ENCODE assay signal across 17 cellular contexts in genomic region chr10:97466755-97467154, GRCh38. TPM values are rescaled to one million over a fixed set of nuclear protein-coding genes. Genes with fewer than 3 reads are reported as not detected.
DNase-seq lines count a peak whose midpoint lies in the region; ATAC-seq and TF ChIP-seq lines count a peak whose summit lies in the region.
"Had no signal": no experiment of that assay in that cellular context is flagged by ENCODE, and none has a peak within 500 bp of the region (broad histone marks: within the 10 kb centered on the region; RNA-seq: fewer than 3 reads in every experiment).

No MANE protein-coding gene starts in this region.

- H3K4me3 ChIP-seq in PC-3 (ENCODE audit: low read length): no peak overlapping the region
- no peak overlapping the region for H3K4me3 ChIP-seq in osteoblast (ENCODE audit: insufficient read depth, low read length)
- H3K4me3 ChIP-seq: heart right ventricle, psoas muscle had no signal

- H3K27me3 ChIP-seq in PC-3 (ENCODE audit: low read length): no peaks in the 10 kb centered on the region
- H3K27me3 ChIP-seq in osteoblast (ENCODE audit: insufficient read depth, low read length): no peaks in the 10 kb centered on the region
- H3K27me3 ChIP-seq: heart right ventricle had no signal

- no peak overlapping the region for H2AFZ ChIP-seq in PC-3 (ENCODE audit: low read length)
- H2AFZ ChIP-seq in osteoblast (ENCODE audit: low read length): no peak overlapping the region

- peaks cover 46% of the 10 kb centered on the region for H3K36me3 Mint-ChIP-seq in endothelial cell (ENCODE audit: low read depth, unreplicated experiment)

- H3K27me3 Mint-ChIP-seq in endothelial cell (ENCODE audit: unreplicated experiment): peaks cover 5% of the 10 kb centered on the region
- H3K27me3 Mint-ChIP-seq: activated naive CD8-positive, alpha-beta T cell treated with anti-CD3 and anti-CD28 coated beads, Interleukin-2, amount 50 U/mL, for 24 hours; naive thymus-derived CD4-positive, alpha-beta T cell had no signal

- CTCF ChIA-PET in PC-3 (lab: Charles Lee): interaction anchor here (0.6 kb wide), 1 partner anchor 364 kb away, joined by 3 read pairs; no protein-coding TSS in a partner anchor

- H3K79me2 ChIP-seq in PC-3 (ENCODE audit: low read length) (no peaks in the 10 kb centered on the region), osteoblast (ENCODE audit: insufficient read depth, low read length) (peaks cover 4% of the 10 kb centered on the region)

- peaks cover 24% of the 10 kb centered on the region for H3K4me1 Mint-ChIP-seq in endothelial cell (ENCODE audit: unreplicated experiment)
- H3K4me1 Mint-ChIP-seq: activated naive CD8-positive, alpha-beta T cell treated with anti-CD3 and anti-CD28 coated beads, Interleukin-2, amount 50 U/mL, for 24 hours; CD14-positive monocyte had no signal

- H3K4me3 Mint-ChIP-seq in endothelial cell (ENCODE audit: unreplicated experiment): peak overlapping the region; percentile 73
- H3K4me3 Mint-ChIP-seq: activated naive CD8-positive, alpha-beta T cell treated with anti-CD3 and anti-CD28 coated beads, Interleukin-2, amount 50 U/mL, for 24 hours; CD14-positive monocyte; naive thymus-derived CD4-positive, alpha-beta T cell had no signal

- H3F3A ChIP-seq in PC-3 (ENCODE audit: low read length, unreplicated experiment): peaks cover 6% of the 10 kb centered on the region

- peak overlapping the region; percentile 58 for H3K27ac Mint-ChIP-seq in endothelial cell (ENCODE audit: unreplicated experiment)
- H3K27ac Mint-ChIP-seq: activated naive CD8-positive, alpha-beta T cell treated with anti-CD3 and anti-CD28 coated beads, Interleukin-2, amount 50 U/mL, for 24 hours had no signal

- DNase-seq in EL (peak; percentile 57), PC-3 (peak; percentile 59), endothelial cell (ENCODE audit: low spot score) (no peak), osteoblast (ENCODE audit: insufficient read length, low spot score, missing footprints) (peak; percentile 54), anterior cingulate cortex (lab: John Stamatoyannopoulos, UW) (no peak), hypothalamus (lab: John Stamatoyannopoulos, UW) (no peak), COLO668 (lab: John Stamatoyannopoulos, UW; ENCODE audit: unreplicated experiment) (no peak)
- DNase-seq: activated CD4-positive, CD25-positive, alpha-beta regulatory T cell treated with anti-CD3 and anti-CD28 coated beads, Interleukin-2, amount 50 U/mL, for 72 hours; activated naive CD8-positive, alpha-beta T cell treated with anti-CD3 and anti-CD28 coated beads, Interleukin-2, amount 50 U/mL, for 24 hours; erythroblast; heart right ventricle; left colon; naive thymus-derived CD4-positive, alpha-beta T cell; NCI-H1048; psoas muscle had no signal

- peak; percentile 59 for ATAC-seq in PC-3
- no peak for ATAC-seq in GM21825 (IDR thresholded peaks at IDR 0.05; ENCODE audit: unreplicated experiment)
- ATAC-seq: activated naive CD8-positive, alpha-beta T cell treated with anti-CD3 and anti-CD28 coated beads, Interleukin-2, amount 50 U/mL, for 24 hours; left colon; naive thymus-derived CD4-positive, alpha-beta T cell had no signal

- no peaks in the 10 kb centered on the region for H3K9me2 ChIP-seq in PC-3 (replicated peaks; ENCODE audit: low read length)

- peaks cover 11% of the 10 kb centered on the region for H3K4me1 ChIP-seq in PC-3 (ENCODE audit: insufficient read depth, low read length)
- H3K4me1 ChIP-seq in osteoblast (ENCODE audit: insufficient read depth, low read length): peaks cover 4% of the 10 kb centered on the region

- POLR2A ChIA-PET in PC-3 (lab: Charles Lee; ENCODE audit: unreplicated experiment): no interaction called here

- H3K27ac ChIP-seq in PC-3 (ENCODE audit: low read length) (no peak overlapping the region), osteoblast (ENCODE audit: low read depth, low read length) (no peak overlapping the region)
- H3K27ac ChIP-seq: psoas muscle had no signal

- intact Hi-C loops in PC-3 (cut with micrococcal nuclease): no loop called here

- H3K9ac ChIP-seq in PC-3 (ENCODE audit: low read length): no peak overlapping the region

- no peaks in the 10 kb centered on the region for H3K9me3 Mint-ChIP-seq in endothelial cell (ENCODE audit: unreplicated experiment)
- H3K9me3 Mint-ChIP-seq: activated naive CD8-positive, alpha-beta T cell treated with anti-CD3 and anti-CD28 coated beads, Interleukin-2, amount 50 U/mL, for 24 hours; CD14-positive monocyte; naive thymus-derived CD4-positive, alpha-beta T cell had no signal

- TF ChIP-seq CTCF in PC-3 (conservative IDR thresholded peaks at IDR 0.05; ENCODE audit: low read depth, low read length): no peak
- TF ChIP-seq CTCF in endothelial cell (IDR thresholded peaks at IDR 0.05; ENCODE audit: unreplicated experiment): no peak
- TF ChIP-seq CTCF in osteoblast (IDR thresholded peaks at IDR 0.05; ENCODE audit: extremely low read depth, low read depth, low read length): no peak

- H4K20me1 ChIP-seq in PC-3 (ENCODE audit: low read length) (no peaks in the 10 kb centered on the region), osteoblast (ENCODE audit: insufficient read depth, low read length) (peaks cover 8% of the 10 kb centered on the region)

- no peaks in the 10 kb centered on the region for H3K9me3 ChIP-seq in PC-3 (ENCODE audit: low read length)
- H3K9me3 ChIP-seq in osteoblast (ENCODE audit: low read depth, low read length): no peaks in the 10 kb centered on the region
- H3K9me3 ChIP-seq: heart right ventricle, psoas muscle had no signal

- no peak overlapping the region for H3K4me2 ChIP-seq in PC-3 (ENCODE audit: low read length)
- no peak overlapping the region for H3K4me2 ChIP-seq in osteoblast (ENCODE audit: insufficient read depth, low read length)

- H3K36me3 ChIP-seq in PC-3 (ENCODE audit: low read depth, low read length) (peaks cover 57% of the 10 kb centered on the region), osteoblast (ENCODE audit: insufficient read depth, low read length) (peaks cover 93% of the 10 kb centered on the region)

- BruUV-seq in PC-3 (replicated peaks; lab: Mats Ljungman, UMichigan): no TSS peak

RNA-seq across cellular contexts. Expression of gene ZDHHC16, which starts 20.8 kb away (rescaled TPM):
- 35.1 and 47.1 TPM in 2 replicates for total RNA-seq in PC-3 (2014; rRNA removed)
- 45.0 TPM for total RNA-seq in endothelial cell (ENCODE audit: unreplicated experiment)
- 39.8 and 45.1 TPM in 2 replicates for total RNA-seq in osteoblast

RNA-seq across cellular contexts. Expression of gene EXOSC1, which starts 20.9 kb away (rescaled TPM):
- 23.0 and 34.7 TPM in 2 replicates for total RNA-seq in PC-3 (2014; rRNA removed)
- total RNA-seq in endothelial cell (ENCODE audit: unreplicated experiment): 36.0 TPM
- 40.2 and 47.4 TPM in 2 replicates for total RNA-seq in osteoblast

RNA-seq across cellular contexts. Expression of gene MMS19, which starts 31.5 kb away (rescaled TPM):
- 65.5 and 78.2 TPM in 2 replicates for total RNA-seq in PC-3 (2014; rRNA removed)
- 127 TPM for total RNA-seq in endothelial cell (ENCODE audit: unreplicated experiment)
- 60.4 and 63.0 TPM in 2 replicates for total RNA-seq in osteoblast

RNA-seq across cellular contexts. Expression of gene UBTD1, which starts 32.0 kb away (rescaled TPM):
- total RNA-seq in PC-3 (2014; rRNA removed) (18.5 and 32.3 TPM in 2 replicates), endothelial cell (ENCODE audit: unreplicated experiment) (78.0 TPM), osteoblast (29.0 and 32.7 TPM in 2 replicates)

RNA-seq across cellular contexts. Expression of gene PGAM1, which starts 40.8 kb away (rescaled TPM):
- total RNA-seq in PC-3 (2014; rRNA removed) (591 and 661 TPM in 2 replicates), endothelial cell (ENCODE audit: unreplicated experiment) (291 TPM), osteoblast (256 and 330 TPM in 2 replicates)

Comparison
In these comparisons a context has a peak if more than half of its experiments do, and no peak if none do; other contexts are left out.
1. DNase-seq: peak in EL (single experiment), PC-3 (single experiment) and osteoblast (single experiment); none in endothelial cell (single experiment), anterior cingulate cortex (0 of 58), hypothalamus (0 of 51) and COLO668 (single experiment).